Comparison of ENCODE assay signal across 2 cellular contexts in the genomic region with DNA sequence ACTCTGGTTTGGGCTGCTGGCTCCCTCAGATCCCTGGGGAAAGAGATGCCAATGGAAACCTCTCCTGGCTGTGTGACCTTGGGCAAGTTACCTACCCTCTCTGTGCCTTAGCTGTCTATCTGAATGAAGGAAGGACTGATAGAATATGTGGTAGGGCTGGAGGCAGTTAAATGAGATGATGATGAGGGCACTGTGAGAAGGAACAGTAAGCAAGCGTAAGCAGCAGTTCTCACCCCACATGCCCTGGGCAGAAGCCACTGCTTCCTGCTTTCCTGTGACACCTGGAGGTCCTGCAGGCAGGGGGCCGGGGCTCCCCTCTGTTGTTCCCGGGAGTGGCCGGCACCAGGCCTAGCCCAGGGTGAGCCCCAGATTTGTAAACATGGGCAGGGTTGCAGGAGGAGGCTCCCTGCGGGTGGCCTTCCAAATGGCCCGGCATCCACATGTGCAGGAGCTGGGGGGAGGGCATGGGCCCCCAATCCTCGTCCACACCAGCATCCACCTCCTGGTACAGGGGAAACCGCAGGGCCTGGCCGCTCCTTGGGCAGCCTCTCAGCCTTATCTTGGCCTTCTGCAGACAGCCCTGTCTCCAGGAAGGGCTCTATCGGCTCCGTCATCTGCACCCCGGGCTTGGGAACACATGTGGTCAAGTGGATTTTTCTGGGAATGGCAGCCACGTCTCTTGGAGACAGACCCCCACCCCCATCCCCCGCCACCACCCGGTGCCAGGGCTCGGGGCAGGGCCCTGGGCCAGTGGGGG.
TF ChIP-seq lines count a peak whose summit lies in the region.

No MANE protein-coding gene starts in this region.

TF ChIP-seq in IMR-90, 13 proteins besides CTCF, POLR2A, EP300 and RAD21:
- TF ChIP-seq USF2 (IDR thresholded peaks at IDR 0.05; ENCODE audit: low read depth, low read length) (no peak), RCOR1 (IDR thresholded peaks at IDR 0.05; ENCODE audit: insufficient replicate concordance, low read length) (no peak), MXI1 (IDR thresholded peaks at IDR 0.05; ENCODE audit: borderline replicate concordance, low read depth, low read length) (no peak), MAFK (IDR thresholded peaks at IDR 0.05; ENCODE audit: low read depth, low read length) (no peak), RFX5 (IDR thresholded peaks at IDR 0.05; ENCODE audit: low read depth, low read length) (no peak), BHLHE40 (IDR thresholded peaks at IDR 0.05; ENCODE audit: low read depth, low read length) (no peak), SMC3 (IDR thresholded peaks at IDR 0.05; ENCODE audit: low read depth, low read length) (no peak), MAZ (IDR thresholded peaks at IDR 0.05; ENCODE audit: borderline replicate concordance, low read depth, low read length) (no peak), CHD1 (IDR thresholded peaks at IDR 0.05; ENCODE audit: low read depth, low read length) (no peak), CEBPB (IDR thresholded peaks at IDR 0.05; ENCODE audit: low read depth, low read length) (no peak)
- TF ChIP-seq, protein P1, sequence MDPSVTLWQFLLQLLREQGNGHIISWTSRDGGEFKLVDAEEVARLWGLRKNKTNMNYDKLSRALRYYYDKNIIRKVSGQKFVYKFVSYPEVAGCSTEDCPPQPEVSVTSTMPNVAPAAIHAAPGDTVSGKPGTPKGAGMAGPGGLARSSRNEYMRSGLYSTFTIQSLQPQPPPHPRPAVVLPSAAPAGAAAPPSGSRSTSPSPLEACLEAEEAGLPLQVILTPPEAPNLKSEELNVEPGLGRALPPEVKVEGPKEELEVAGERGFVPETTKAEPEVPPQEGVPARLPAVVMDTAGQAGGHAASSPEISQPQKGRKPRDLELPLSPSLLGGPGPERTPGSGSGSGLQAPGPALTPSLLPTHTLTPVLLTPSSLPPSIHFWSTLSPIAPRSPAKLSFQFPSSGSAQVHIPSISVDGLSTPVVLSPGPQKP (IDR thresholded peaks at IDR 0.05; ENCODE audit: borderline replicate concordance, low read depth, low read length) = no peak

TF ChIP-seq in WTC11, 78 proteins besides CTCF, POLR2A, EP300 and RAD21:
- no peak for TF ChIP-seq ZNF416 (CRISPR knock-in tag; IDR thresholded peaks at IDR 0.05)
- TF ChIP-seq ELF4 (CRISPR knock-in tag; IDR thresholded peaks at IDR 0.05; ENCODE audit: low read depth) = no peak
- peak; percentile 46; the same call in 1 of the 2 replicates for TF ChIP-seq ZNF423 (CRISPR knock-in tag; IDR thresholded peaks at IDR 0.05)
- TF ChIP-seq ZNF219 (CRISPR knock-in tag; IDR thresholded peaks at IDR 0.05; ENCODE audit: borderline replicate concordance) = no peak
- TF ChIP-seq, protein P2, sequence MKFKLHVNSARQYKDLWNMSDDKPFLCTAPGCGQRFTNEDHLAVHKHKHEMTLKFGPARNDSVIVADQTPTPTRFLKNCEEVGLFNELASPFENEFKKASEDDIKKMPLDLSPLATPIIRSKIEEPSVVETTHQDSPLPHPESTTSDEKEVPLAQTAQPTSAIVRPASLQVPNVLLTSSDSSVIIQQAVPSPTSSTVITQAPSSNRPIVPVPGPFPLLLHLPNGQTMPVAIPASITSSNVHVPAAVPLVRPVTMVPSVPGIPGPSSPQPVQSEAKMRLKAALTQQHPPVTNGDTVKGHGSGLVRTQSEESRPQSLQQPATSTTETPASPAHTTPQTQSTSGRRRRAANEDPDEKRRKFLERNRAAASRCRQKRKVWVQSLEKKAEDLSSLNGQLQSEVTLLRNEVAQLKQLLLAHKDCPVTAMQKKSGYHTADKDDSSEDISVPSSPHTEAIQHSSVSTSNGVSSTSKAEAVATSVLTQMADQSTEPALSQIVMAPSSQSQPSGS (CRISPR knock-in tag; IDR thresholded peaks at IDR 0.05; ENCODE audit: borderline replicate concordance, low read depth) = no peak
TF ChIP-seq in WTC11: peak in this region for 1.
